ENCODE assay signal across 1 cellular context in genomic region chr2:229858351-229858750, GRCh38.
TF ChIP-seq lines count a peak whose summit lies in the region.

No MANE protein-coding gene starts in this region.

TF ChIP-seq in K562, 482 proteins besides CTCF, POLR2A, EP300 and RAD21 (continued from another document):
- TF ChIP-seq ATF6 (CRISPR knock-in tag; IDR thresholded peaks at IDR 0.05) (no peak), CEBPB (tag; IDR thresholded peaks at IDR 0.05) (peak; percentile 29; the same call in 1 of the 2 replicates), GABPA (tag; conservative IDR thresholded peaks at IDR 0.05; ENCODE audit: low read depth) (no peak), HBP1 (CRISPR knock-in tag; IDR thresholded peaks at IDR 0.05) (no peak)
